7 cellular contexts compared by ENCODE assay signal in genomic region chr11:64854157-64854533, GRCh38. TPM values are rescaled to one million over a fixed set of nuclear protein-coding genes. Genes with fewer than 3 reads are reported as not detected.
DNase-seq lines count a peak whose midpoint lies in the region; ATAC-seq and TF ChIP-seq lines count a peak whose summit lies in the region.
"Had no signal": no experiment of that assay in that cellular context is flagged by ENCODE, and none has a peak within 500 bp of the region (broad histone marks: within the 10 kb centered on the region; RNA-seq: fewer than 3 reads in every experiment).

No MANE protein-coding gene starts in this region.

- ATAC-seq in GM19324 (IDR thresholded peaks at IDR 0.05; ENCODE audit: low FRiP score, unreplicated experiment) = no peak
- no peak for ATAC-seq in HG03108 (IDR thresholded peaks at IDR 0.05; ENCODE audit: unreplicated experiment)

- H3K27ac ChIP-seq in OCI-LY7 (ENCODE audit: low read depth, low read length, poor library complexity, severe bottlenecking) = peak overlapping the region; percentile 92
- H3K27ac ChIP-seq in breast epithelium = peak overlapping the region; percentile 83 to 85

- H3K4me2 ChIP-seq in OCI-LY7 (ENCODE audit: low read length) (peak overlapping the region; percentile 72), skeletal muscle satellite cell (ENCODE audit: low read length) (peak overlapping the region; percentile 79)

- POLR2A ChIA-PET in OCI-LY7 (lab: Charles Lee) = interaction anchor here (7.5 to 7.7 kb wide), 2 partner anchors 10 to 21 kb away, joined by 90 to 178 read pairs; partner anchors contain the start of gene EHD1

- H3K27me3 ChIP-seq in breast epithelium (no peaks in the 10 kb centered on the region), skeletal muscle satellite cell (ENCODE audit: control insufficient read depth, insufficient read depth, low read length) (no peaks in the 10 kb centered on the region)

- no TSS peak for BruUV-seq in OCI-LY7 (replicated peaks; lab: Mats Ljungman, UMichigan)

- no peak for TF ChIP-seq POLR2A in breast epithelium (IDR thresholded peaks at IDR 0.05)

- H3K9me3 ChIP-seq in OCI-LY7 (ENCODE audit: low read length) = no peaks in the 10 kb centered on the region
- H3K9me3 ChIP-seq in breast epithelium = no peaks in the 10 kb centered on the region
- H3K9me3 ChIP-seq in skeletal muscle satellite cell (replicated peaks; ENCODE audit: low read length) = no peaks in the 10 kb centered on the region

- no peaks in the 10 kb centered on the region for H3K9me2 ChIP-seq in OCI-LY7 (ENCODE audit: insufficient read depth, low read length)

- H3K9ac ChIP-seq in skeletal muscle satellite cell (ENCODE audit: low read depth, low read length) = peak overlapping the region; percentile 67

- no peak for DNase-seq in OCI-LY7 (ENCODE audit: low spot score)
- DNase-seq in breast epithelium (ENCODE audit: low spot score in 2 of 2) = no peak
- DNase-seq in UCSD-AML1 (lab: John Stamatoyannopoulos, UW; ENCODE audit: unreplicated experiment) = no peak
- DNase-seq: NCI-H69 had no signal

- H3K4me1 ChIP-seq in OCI-LY7 (ENCODE audit: insufficient read depth, low read length, poor library complexity, severe bottlenecking) = peaks cover 90% of the 10 kb centered on the region
- peaks cover 22 to 25% of the 10 kb centered on the region in 2 donors for H3K4me1 ChIP-seq in breast epithelium
- H3K4me1 ChIP-seq in skeletal muscle satellite cell (ENCODE audit: control insufficient read depth, insufficient read depth, low read length) = peaks cover 62% of the 10 kb centered on the region

- peaks cover 13% of the 10 kb centered on the region; the same call in 1 of the 2 replicates for H3K79me2 ChIP-seq in OCI-LY7 (ENCODE audit: insufficient read depth, low read depth, low read length)

- H3K36me3 ChIP-seq in OCI-LY7 (ENCODE audit: insufficient read depth, low read length) (peaks cover 62% of the 10 kb centered on the region), breast epithelium (no peaks in the 10 kb centered on the region), skeletal muscle satellite cell (ENCODE audit: insufficient read depth, low read length) (peaks cover 39% of the 10 kb centered on the region)

- TF ChIP-seq CTCF in OCI-LY7 (conservative IDR thresholded peaks at IDR 0.05; ENCODE audit: low read length) = no peak
- no peak for TF ChIP-seq CTCF in breast epithelium (IDR thresholded peaks at IDR 0.05)

- CTCF ChIA-PET in OCI-LY7 (lab: Charles Lee; ENCODE audit: unreplicated experiment) = interaction anchor here (0.5 kb wide), 1 partner anchor 65 kb away, joined by 5 read pairs; no protein-coding TSS in a partner anchor

- intact Hi-C loops in OCI-LY7 (cut with micrococcal nuclease; ENCODE audit: unreplicated experiment) = loop anchor here (5.0 to 10.0 kb wide), 2 partner anchors 278 to 721 kb away; partner anchors contain the start of genes EHBP1L1, FAM89B, SYVN1 and ZNRD2
- intact Hi-C loops in breast epithelium (cut with DNase I; ENCODE audit: low total_unique reads) = loop anchor here (10.0 kb wide), 1 partner anchor 161 kb away; the partner anchor contains the start of gene ARL2

- no peak overlapping the region for H2AFZ ChIP-seq in OCI-LY7 (ENCODE audit: low read length)

- H3K4me3 ChIP-seq in OCI-LY7 (ENCODE audit: low read depth, low read length, poor library complexity, severe bottlenecking) (no peak overlapping the region), breast epithelium (no peak overlapping the region), skeletal muscle satellite cell (ENCODE audit: low read length) (peak overlapping the region; percentile 56)

- no peaks in the 10 kb centered on the region for H4K20me1 ChIP-seq in OCI-LY7 (ENCODE audit: insufficient read depth, low read length)

RNA-seq across cellular contexts. Expression of gene CDC42BPG, which starts 9.7 kb away (rescaled TPM):
- total RNA-seq in OCI-LY7 (2014; rRNA removed; shearing (Covaris generic)) = 4.9 TPM in 2 replicates
- total RNA-seq in OCI-LY7 (2022) (3.5 and 5.1 TPM in 2 replicates), breast epithelium (10 to 100 TPM in 1 of 3 donors, 1 to 10 TPM in 1, not detected in 1; 5.9 to 14.9 TPM)
- 0.25 TPM in 1 of 2 replicates, not detected in the other for total RNA-seq in skeletal muscle satellite cell (2012; rRNA removed)

RNA-seq across cellular contexts. Expression of gene EHD1, which starts 24.3 kb away (rescaled TPM):
- total RNA-seq in OCI-LY7 (2014; rRNA removed; shearing (Covaris generic)) = 101 and 107 TPM in 2 replicates
- total RNA-seq in OCI-LY7 (2022) (153 and 177 TPM in 2 replicates), breast epithelium (10 to 100 TPM; 26.9 to 45.4 (median 31.2) TPM)
- total RNA-seq in skeletal muscle satellite cell (2012; rRNA removed) = 43.7 and 56.5 TPM in 2 replicates

RNA-seq across cellular contexts. Expression of gene MEN1, which starts 43.8 kb away (rescaled TPM):
- 29.8 and 44.4 TPM in 2 replicates for total RNA-seq in OCI-LY7 (2014; rRNA removed; shearing (Covaris generic))
- total RNA-seq in OCI-LY7 (2022) (71.6 and 72.4 TPM in 2 replicates), breast epithelium (10 to 100 TPM; 11.4 to 19.0 (median 14.8) TPM)
- total RNA-seq in skeletal muscle satellite cell (2012; rRNA removed) = 20.0 and 21.4 TPM in 2 replicates

RNA-seq across cellular contexts. Expression of gene MAP4K2, which starts 51.1 kb away (rescaled TPM):
- 109 and 115 TPM in 2 replicates for total RNA-seq in OCI-LY7 (2014; rRNA removed; shearing (Covaris generic))
- 110 and 122 TPM in 2 replicates for total RNA-seq in OCI-LY7 (2022)
- total RNA-seq in breast epithelium = 10 to 100 TPM in 2 of 3 donors, 1 to 10 TPM in 1; 7.7 to 16.1 (median 14.0) TPM
- total RNA-seq in skeletal muscle satellite cell (2012; rRNA removed) = 8.5 and 9.9 TPM in 2 replicates
